ENCODE assay signal across 1 cellular context in the genomic region with DNA sequence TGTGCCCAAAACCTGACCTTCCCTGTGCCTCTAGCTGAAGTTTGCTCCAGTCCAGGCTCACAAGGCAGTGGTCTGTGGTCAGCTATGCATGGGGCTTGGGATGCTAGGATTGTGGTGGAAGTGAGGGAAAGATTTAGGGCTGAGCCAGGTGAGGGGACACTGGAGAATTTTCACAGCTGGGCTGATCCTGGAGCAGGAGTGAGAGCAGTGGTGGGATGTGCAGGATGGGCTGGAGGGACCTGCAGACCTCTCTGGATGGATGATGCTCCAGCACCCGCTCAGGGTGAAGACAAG.
TF ChIP-seq lines count a peak whose summit lies in the region.

No MANE protein-coding gene starts in this region.

TF ChIP-seq in H1, 55 proteins besides CTCF, POLR2A, EP300 and RAD21:
- no peak for TF ChIP-seq HDAC2 (IDR thresholded peaks at IDR 0.05; ENCODE audit: borderline replicate concordance in 1 of 2, low read depth in 2 of 2, low read length in 2 of 2)
